In genomic region chr7:108517951-108518350, GRCh38 we compare ENCODE assay signal across 34 cellular contexts. TPM values are rescaled to one million over a fixed set of nuclear protein-coding genes. Genes with fewer than 3 reads are reported as not detected.
DNase-seq lines count a peak whose midpoint lies in the region; ATAC-seq, FAIRE-seq and TF ChIP-seq lines count a peak whose summit lies in the region.
"Had no signal": no experiment of that assay in that cellular context is flagged by ENCODE, and none has a peak within 500 bp of the region (broad histone marks: within the 10 kb centered on the region; RNA-seq: fewer than 3 reads in every experiment).

No MANE protein-coding gene starts in this region.

- intact Hi-C loops in HepG2 (cut with micrococcal nuclease; ENCODE audit: unreplicated experiment), result no loop called here
- intact Hi-C loops in right lobe of liver (cut with DNase I), result no loop called here
- intact Hi-C loops in naive thymus-derived CD4-positive, alpha-beta T cell (cut with micrococcal nuclease), result no loop called here
- intact Hi-C loops in stomach (cut with DNase I; ENCODE audit: low total_unique reads), result no loop called here

- no peak for DNase-seq in HepG2 (ENCODE audit: low spot score)
- DNase-seq in right lobe of liver, result no peak
- DNase-seq in naive thymus-derived CD4-positive, alpha-beta T cell, result no peak
- DNase-seq in urothelium cell line (ENCODE audit: low spot score), result no peak
- no peak for DNase-seq in stomach
- no peak for DNase-seq in activated T-cell treated with anti-CD3 and anti-CD28 coated beads, Interleukin-2, amount 50 U/mL, for 4 hours
- DNase-seq: 8988T; ACHN; AML-193; BE2C; C1 segment of cervical spinal cord; Caco-2; Calu3; CD4-positive, alpha-beta memory T cell; CD4-positive, alpha-beta T cell; CD4-positive, CD25-positive, alpha-beta regulatory T cell; CD8-positive, alpha-beta memory T cell; CD8-positive, alpha-beta T cell; COR-L47; DMS 273 treated with DMSO at 0.1 percent for 48 hours; DMS153; DMS53; DMS79; DMS79 treated with DMSO at 0.1 percent for 48 hours; DND-41; EL had no signal

- no peaks in the 10 kb centered on the region for H3K9me3 ChIP-seq in HepG2 (ENCODE audit: low read length)
- no peaks in the 10 kb centered on the region for H3K9me3 ChIP-seq in right lobe of liver
- H3K9me3 ChIP-seq in naive thymus-derived CD4-positive, alpha-beta T cell (ENCODE audit: control insufficient read depth in 2 of 3, low read length in 3 of 3), result no peaks in the 10 kb centered on the region
- H3K9me3 ChIP-seq in stomach, result no peaks in the 10 kb centered on the region
- H3K9me3 ChIP-seq: A549, BE2C, BLaER1, Caco-2 had no signal

- H3K36me3 ChIP-seq in HepG2 (replicated peaks in 1 of 2; ENCODE audit: control insufficient read depth in 1 of 2, insufficient read depth in 2 of 2, low read length in 2 of 2) (peaks cover 0 to 20% of the 10 kb centered on the region in 2 experiments; a peak in 3 of 5 replicates), right lobe of liver (peaks cover 0 to 15% (median 0%) of the 10 kb centered on the region in 4 donors), stomach (peaks cover 12 to 46% (median 39%) of the 10 kb centered on the region in 4 donors)
- H3K36me3 ChIP-seq in naive thymus-derived CD4-positive, alpha-beta T cell (ENCODE audit: control insufficient read depth in 2 of 3, insufficient read depth in 3 of 3, low read length in 3 of 3), result peaks cover 0 to 37% (median 5%) of the 10 kb centered on the region in 3 experiments

- peaks cover 7% of the 10 kb centered on the region for H3K79me2 ChIP-seq in HepG2 (ENCODE audit: insufficient read depth, low read length)

- TF ChIP-seq CTCF in HepG2 (CRISPR knock-in tag; IDR thresholded peaks at IDR 0.05) (no peak), right lobe of liver (IDR thresholded peaks at IDR 0.05) (no peak), stomach (IDR thresholded peaks at IDR 0.05) (no peak)

- H4K20me1 ChIP-seq in HepG2 (ENCODE audit: insufficient read depth, low read length), result no peaks in the 10 kb centered on the region

- TF ChIP-seq RAD21 in HepG2 (CRISPR knock-in tag; IDR thresholded peaks at IDR 0.05), result no peak

- H3K9me3 Mint-ChIP-seq in naive thymus-derived CD4-positive, alpha-beta T cell, result peaks cover 0 to 2% (median 0%) of the 10 kb centered on the region in 11 donors
- H3K9me3 Mint-ChIP-seq in activated T-cell treated with anti-CD3 and anti-CD28 coated beads, Interleukin-2, amount 50 U/mL, for 4 hours, result no peaks in the 10 kb centered on the region
- H3K9me3 Mint-ChIP-seq: CD4-positive, alpha-beta T cell; CD4-positive, CD25-positive, alpha-beta regulatory T cell; CD8-positive, alpha-beta memory T cell had no signal

- FAIRE-seq in HepG2 (lab: Jason Lieb, UNC), result no peak
- FAIRE-seq in urothelium cell line (lab: Jason Lieb, UNC), result peak; percentile 48
- FAIRE-seq: A549, D721Med had no signal

- H3K4me3 Mint-ChIP-seq in naive thymus-derived CD4-positive, alpha-beta T cell, result no peak overlapping the region
- no peak overlapping the region for H3K4me3 Mint-ChIP-seq in activated T-cell treated with anti-CD3 and anti-CD28 coated beads, Interleukin-2, amount 50 U/mL, for 4 hours
- H3K4me3 Mint-ChIP-seq: B cell; CD14-positive monocyte; CD4-positive, alpha-beta memory T cell; CD4-positive, alpha-beta T cell; CD8-positive, alpha-beta memory T cell; CD8-positive, alpha-beta T cell had no signal

- H3K4me1 Mint-ChIP-seq in naive thymus-derived CD4-positive, alpha-beta T cell, result peaks cover 15 to 61% (median 54%) of the 10 kb centered on the region in 7 donors
- peaks cover 37% of the 10 kb centered on the region for H3K4me1 Mint-ChIP-seq in activated T-cell treated with anti-CD3 and anti-CD28 coated beads, Interleukin-2, amount 50 U/mL, for 4 hours (ENCODE audit: low read depth)

- H2AFZ ChIP-seq in HepG2 (ENCODE audit: low read length), result no peak overlapping the region

- peaks cover 5 to 59% (median 36%) of the 10 kb centered on the region in 5 donors for H3K36me3 Mint-ChIP-seq in naive thymus-derived CD4-positive, alpha-beta T cell
- H3K36me3 Mint-ChIP-seq in activated T-cell treated with anti-CD3 and anti-CD28 coated beads, Interleukin-2, amount 50 U/mL, for 4 hours (ENCODE audit: insufficient read depth), result peaks cover 39% of the 10 kb centered on the region

- H3K4me1 ChIP-seq in HepG2 (ENCODE audit: insufficient read depth, low read length) (peaks cover 7% of the 10 kb centered on the region), right lobe of liver (peaks cover 0 to 29% (median 11%) of the 10 kb centered on the region in 4 donors), stomach (peaks cover 10 to 59% (median 36%) of the 10 kb centered on the region in 4 donors)
- H3K4me1 ChIP-seq in naive thymus-derived CD4-positive, alpha-beta T cell (ENCODE audit: control insufficient read depth in 2 of 2, insufficient read depth in 2 of 2, low read length in 2 of 2), result no peaks in the 10 kb centered on the region
- H3K4me1 ChIP-seq: A549, BE2C had no signal

- H3K4me3 ChIP-seq in HepG2 (replicated peaks in 1 of 3; ENCODE audit: insufficient read depth in 1 of 3, low read depth in 2 of 3, low read length in 3 of 3) (no peak overlapping the region), right lobe of liver (no peak overlapping the region), stomach (no peak overlapping the region)
- no peak overlapping the region for H3K4me3 ChIP-seq in naive thymus-derived CD4-positive, alpha-beta T cell (ENCODE audit: low read length)
- H3K4me3 ChIP-seq: A549; BLaER1; BLaER1 treated with 17β-estradiol and CSF1 and Interleukin-3, amounts not matched to agents 10 nM and 100 nM had no signal

- ATAC-seq in HepG2 (no peak), right lobe of liver (no peak)
- ATAC-seq in naive thymus-derived CD4-positive, alpha-beta T cell, result peak; percentile 25
- ATAC-seq in activated T-cell treated with anti-CD3 and anti-CD28 coated beads, Interleukin-2, amount 50 U/mL, for 4 hours, result no peak
- ATAC-seq: A549; CD8-positive, alpha-beta T cell had no signal

- no TSS peak for BruUV-seq in HepG2 (replicated peaks; lab: Mats Ljungman, UMichigan)

- H3K27ac Mint-ChIP-seq in naive thymus-derived CD4-positive, alpha-beta T cell, result no peak overlapping the region
- H3K27ac Mint-ChIP-seq: B cell; CD4-positive, alpha-beta T cell; CD4-positive, CD25-positive, alpha-beta regulatory T cell; CD8-positive, alpha-beta T cell had no signal

- no peaks in the 10 kb centered on the region for H3K27me3 Mint-ChIP-seq in naive thymus-derived CD4-positive, alpha-beta T cell
- no peaks in the 10 kb centered on the region for H3K27me3 Mint-ChIP-seq in activated T-cell treated with anti-CD3 and anti-CD28 coated beads, Interleukin-2, amount 50 U/mL, for 4 hours (ENCODE audit: low read depth)
- H3K27me3 Mint-ChIP-seq: B cell; CD4-positive, alpha-beta memory T cell; CD4-positive, alpha-beta T cell; CD4-positive, CD25-positive, alpha-beta regulatory T cell; CD8-positive, alpha-beta memory T cell had no signal

- no peak overlapping the region for H3K9ac ChIP-seq in HepG2 (ENCODE audit: insufficient read depth, low read depth, low read length)
- H3K9ac ChIP-seq: BLaER1; BLaER1 treated with 17β-estradiol and CSF1 and Interleukin-3, amounts not matched to agents 10 nM and 100 nM had no signal

- TF ChIP-seq POLR2A in HepG2 (IDR thresholded peaks at IDR 0.05; ENCODE audit: insufficient read depth in 1 of 2, low read depth in 2 of 2, low read length in 2 of 2), result no peak
- TF ChIP-seq POLR2A in right lobe of liver (IDR thresholded peaks at IDR 0.05), result no peak
- no peak for TF ChIP-seq POLR2A in stomach (IDR thresholded peaks at IDR 0.05)

- H3K27ac ChIP-seq in HepG2 (ENCODE audit: extremely low read length, insufficient read depth, low read length), result no peak overlapping the region
- H3K27ac ChIP-seq in right lobe of liver, result no peak overlapping the region
- H3K27ac ChIP-seq in naive thymus-derived CD4-positive, alpha-beta T cell (ENCODE audit: low read depth, low read length), result no peak overlapping the region
- H3K27ac ChIP-seq in stomach, result no peak overlapping the region
- H3K27ac ChIP-seq: 22Rv1; A549; BLaER1; BLaER1 treated with 17β-estradiol and CSF1 and Interleukin-3, amounts not matched to agents 10 nM and 100 nM; C4-2B had no signal

- WGBS in HepG2 (ENCODE audit: low lambda C conversion rate), result 100% methylated on average over 3 of the region's 3 CpGs
- WGBS in right lobe of liver (ENCODE audit: insufficient coverage, low coverage, low lambda C conversion rate, missing lambda C conversion rate), result 100% methylated on average over 2 of the region's 3 CpGs
- WGBS in stomach, 5 donors, result 94 to 100% (median 97%) methylated on average over 3 of the region's 3 CpGs

- in situ Hi-C loops in HepG2 (cut with HindIII; ENCODE audit: extremely low pct_ligation_motif_present, low pct_unique_long_range_greater_than_20kb), result no loop called here

- H3K27me3 ChIP-seq in HepG2 (ENCODE audit: control insufficient read depth in 1 of 2, insufficient read depth in 2 of 2, low read length in 2 of 2), result no peaks in the 10 kb centered on the region
- no peaks in the 10 kb centered on the region for H3K27me3 ChIP-seq in right lobe of liver
- H3K27me3 ChIP-seq in naive thymus-derived CD4-positive, alpha-beta T cell (ENCODE audit: control insufficient read depth in 2 of 2, insufficient read depth in 2 of 2, low read length in 2 of 2), result no peaks in the 10 kb centered on the region
- no peaks in the 10 kb centered on the region for H3K27me3 ChIP-seq in stomach
- H3K27me3 ChIP-seq: BE2C; BLaER1; BLaER1 treated with 17β-estradiol and CSF1 and Interleukin-3, amounts not matched to agents 10 nM and 100 nM had no signal

- no peak for TF ChIP-seq EP300 in HepG2 (IDR thresholded peaks at IDR 0.05; ENCODE audit: low read depth in 2 of 2, low read length in 2 of 2)
- TF ChIP-seq EP300 in HepG2 (CRISPR knock-in tag; IDR thresholded peaks at IDR 0.05; ENCODE audit: borderline replicate concordance), result no peak
- TF ChIP-seq EP300 in stomach (IDR thresholded peaks at IDR 0.05), result no peak

- POLR2A ChIA-PET in HepG2 (lab: Yijun Ruan, JAX), result no interaction called here
- POLR2A ChIA-PET in naive thymus-derived CD4-positive, alpha-beta T cell (lab: Charles Lee), result interaction anchor here (1.2 kb wide), 1 partner anchor 52 kb away, joined by 4 read pairs; the partner anchor contains the start of gene DNAJB9

- no peak overlapping the region for H3K4me2 ChIP-seq in HepG2 (ENCODE audit: low read depth, low read length)
- H3K4me2 ChIP-seq: A549; BLaER1; BLaER1 treated with 17β-estradiol and CSF1 and Interleukin-3, amounts not matched to agents 10 nM and 100 nM had no signal

- CTCF ChIA-PET in HepG2 (lab: Yijun Ruan, JAX; ENCODE audit: low intra/inter-chr PET ratio, low total read pairs), result no interaction called here
- CTCF ChIA-PET in naive thymus-derived CD4-positive, alpha-beta T cell (lab: Charles Lee), result interaction anchor here (0.9 to 1.1 kb wide), 2 partner anchors 16 to 21 kb away, joined by 4 to 6 read pairs; no protein-coding TSS in a partner anchor

RNA-seq across cellular contexts. Expression of gene PNPLA8, which starts 8.0 kb away (rescaled TPM):
- total RNA-seq in HepG2 (2016; rRNA removed; fragmentation: Illumina TruSeq; extraction: Trizol) (11.4 and 15.6 TPM in 2 replicates), right lobe of liver (10 to 100 TPM; 13.7 to 25.6 (median 17.0) TPM), stomach (10 to 100 TPM in 4 of 5 donors, under 1 TPM in 1; 0.87 to 43.5 (median 21.3) TPM)
- total RNA-seq in HepG2 (2016; cell fraction: cytosol; rRNA removed; fragmentation: Illumina TruSeq; extraction: Trizol; ENCODE audit: low read depth), result 1.6 and 1.8 TPM in 2 replicates
- 11.9 and 16.0 TPM in 2 replicates for total RNA-seq in HepG2 (2016; cell fraction: insoluble cytoplasmic fraction; rRNA removed; fragmentation: Illumina TruSeq; extraction: Trizol)
- total RNA-seq in HepG2 (2016; cell fraction: membrane; rRNA removed; fragmentation: Illumina TruSeq; extraction: Trizol), result 4.4 and 5.3 TPM in 2 replicates
- total RNA-seq in HepG2 (2016; cell fraction: nucleus; rRNA removed; fragmentation: Illumina TruSeq; extraction: Trizol), result 13.1 and 14.2 TPM in 2 replicates
- polyA plus RNA-seq in HepG2 (2011; rRNA removed) (5.4 and 6.3 TPM in 2 replicates), stomach (10 to 100 TPM in 2 of 3 donors, 1 to 10 TPM in 1; 9.7 to 18.2 (median 15.2) TPM)
- polyA plus RNA-seq in HepG2 (2011; cell fraction: cytosol; rRNA removed), result 2.3 and 4.8 TPM in 2 replicates
- polyA plus RNA-seq in HepG2 (2011; cell fraction: nucleus; rRNA removed), result 2.2 and 2.9 TPM in 2 replicates
- 8.4 and 10.4 TPM in 2 replicates for polyA plus RNA-seq in HepG2 (2012)
- polyA plus RNA-seq in HepG2 (2016; cell fraction: cytosol; fragmentation: Illumina TruSeq; extraction: Trizol; ENCODE audit: low read depth), result 0.59 and 0.73 TPM in 2 replicates
- polyA plus RNA-seq in HepG2 (2016; cell fraction: insoluble cytoplasmic fraction; fragmentation: Illumina TruSeq; extraction: Trizol; ENCODE audit: low read depth), result 9.3 and 13.2 TPM in 2 replicates
- polyA plus RNA-seq in HepG2 (2016; cell fraction: membrane; fragmentation: Illumina TruSeq; extraction: Trizol; ENCODE audit: low read depth), result 1.6 and 1.7 TPM in 2 replicates
- polyA plus RNA-seq in HepG2 (2016; cell fraction: nucleus; fragmentation: Illumina TruSeq; extraction: Trizol; ENCODE audit: insufficient read depth, low read depth), result 8.2 and 8.3 TPM in 2 replicates
- polyA minus RNA-seq in HepG2 (2011; rRNA and poly(A)+ RNA removed; ENCODE audit: low replicate concordance), result 3.1 and 5.7 TPM in 2 replicates
- polyA minus RNA-seq in HepG2 (2011; cell fraction: cytosol; rRNA and poly(A)+ RNA removed), result 12.7 and 15.6 TPM in 2 replicates
- 21.5 and 29.8 TPM in 2 replicates for polyA minus RNA-seq in HepG2 (2011; cell fraction: nucleus; rRNA and poly(A)+ RNA removed)
- total RNA-seq in naive thymus-derived CD4-positive, alpha-beta T cell, result 10 to 100 TPM; 18.5 to 89.9 (median 29.8) TPM
- polyA plus RNA-seq in naive thymus-derived CD4-positive, alpha-beta T cell, result 10 to 100 TPM; 25.9 to 32.7 TPM
- total RNA-seq in activated T-cell treated with anti-CD3 and anti-CD28 coated beads, Interleukin-2, amount 50 U/mL, for 4 hours, result 1 to 10 TPM; 6.9 to 8.6 (median 8.3) TPM

RNA-seq across cellular contexts. Expression of gene THAP5, which starts 51.6 kb away (rescaled TPM):
- total RNA-seq in HepG2 (2016; rRNA removed; fragmentation: Illumina TruSeq; extraction: Trizol) (11.8 and 17.1 TPM in 2 replicates), right lobe of liver (10 to 100 TPM; 15.5 to 17.9 (median 17.3) TPM), stomach (10 to 100 TPM; 16.2 to 73.2 (median 27.4) TPM)
- total RNA-seq in HepG2 (2016; cell fraction: cytosol; rRNA removed; fragmentation: Illumina TruSeq; extraction: Trizol; ENCODE audit: low read depth), result 2.3 and 3.3 TPM in 2 replicates
- 13.4 and 15.6 TPM in 2 replicates for total RNA-seq in HepG2 (2016; cell fraction: insoluble cytoplasmic fraction; rRNA removed; fragmentation: Illumina TruSeq; extraction: Trizol)
- total RNA-seq in HepG2 (2016; cell fraction: membrane; rRNA removed; fragmentation: Illumina TruSeq; extraction: Trizol), result 8.5 and 9.8 TPM in 2 replicates
- 11.3 and 11.5 TPM in 2 replicates for total RNA-seq in HepG2 (2016; cell fraction: nucleus; rRNA removed; fragmentation: Illumina TruSeq; extraction: Trizol)
- polyA plus RNA-seq in HepG2 (2011; rRNA removed) (3.6 and 4.0 TPM in 2 replicates), stomach (1 to 10 TPM; 5.8 to 9.9 (median 7.1) TPM)
- polyA plus RNA-seq in HepG2 (2011; cell fraction: cytosol; rRNA removed), result 1.6 and 2.6 TPM in 2 replicates
- 2.3 and 3.3 TPM in 2 replicates for polyA plus RNA-seq in HepG2 (2011; cell fraction: nucleus; rRNA removed)
- 8.4 and 11.4 TPM in 2 replicates for polyA plus RNA-seq in HepG2 (2012)
- polyA plus RNA-seq in HepG2 (2016; cell fraction: cytosol; fragmentation: Illumina TruSeq; extraction: Trizol; ENCODE audit: low read depth), result 0.82 and 0.87 TPM in 2 replicates
- 11.4 and 12.0 TPM in 2 replicates for polyA plus RNA-seq in HepG2 (2016; cell fraction: insoluble cytoplasmic fraction; fragmentation: Illumina TruSeq; extraction: Trizol; ENCODE audit: low read depth)
- polyA plus RNA-seq in HepG2 (2016; cell fraction: membrane; fragmentation: Illumina TruSeq; extraction: Trizol; ENCODE audit: low read depth), result 2.6 and 3.3 TPM in 2 replicates
- polyA plus RNA-seq in HepG2 (2016; cell fraction: nucleus; fragmentation: Illumina TruSeq; extraction: Trizol; ENCODE audit: insufficient read depth, low read depth), result 15.3 and 16.7 TPM in 2 replicates
- polyA minus RNA-seq in HepG2 (2011; rRNA and poly(A)+ RNA removed; ENCODE audit: low replicate concordance), result 2.7 and 5.9 TPM in 2 replicates
- 9.6 and 10.0 TPM in 2 replicates for polyA minus RNA-seq in HepG2 (2011; cell fraction: cytosol; rRNA and poly(A)+ RNA removed)
- polyA minus RNA-seq in HepG2 (2011; cell fraction: nucleus; rRNA and poly(A)+ RNA removed), result 13.3 and 18.8 TPM in 2 replicates
- total RNA-seq in naive thymus-derived CD4-positive, alpha-beta T cell, result 10 to 100 TPM; 21.0 to 54.7 (median 30.8) TPM
- polyA plus RNA-seq in naive thymus-derived CD4-positive, alpha-beta T cell, result 10 to 100 TPM; 23.1 to 28.7 TPM
- 10 to 100 TPM; 29.0 to 35.4 (median 31.7) TPM for total RNA-seq in activated T-cell treated with anti-CD3 and anti-CD28 coated beads, Interleukin-2, amount 50 U/mL, for 4 hours

RNA-seq across cellular contexts. Expression of gene DNAJB9, which starts 51.7 kb away (rescaled TPM):
- total RNA-seq in HepG2 (2016; rRNA removed; fragmentation: Illumina TruSeq; extraction: Trizol) (10.8 and 16.4 TPM in 2 replicates), right lobe of liver (10 to 100 TPM; 39.1 to 57.0 (median 53.4) TPM), stomach (100 to 1,000 TPM in 1 of 5 donors, 10 to 100 TPM in 3, 1 to 10 TPM in 1; 2.6 to 218 (median 22.2) TPM)
- total RNA-seq in HepG2 (2016; cell fraction: cytosol; rRNA removed; fragmentation: Illumina TruSeq; extraction: Trizol; ENCODE audit: low read depth), result 5.9 and 6.5 TPM in 2 replicates
- total RNA-seq in HepG2 (2016; cell fraction: insoluble cytoplasmic fraction; rRNA removed; fragmentation: Illumina TruSeq; extraction: Trizol), result 11.3 and 17.2 TPM in 2 replicates
- total RNA-seq in HepG2 (2016; cell fraction: membrane; rRNA removed; fragmentation: Illumina TruSeq; extraction: Trizol), result 10.2 and 12.4 TPM in 2 replicates
- 24.4 and 26.7 TPM in 2 replicates for total RNA-seq in HepG2 (2016; cell fraction: nucleus; rRNA removed; fragmentation: Illumina TruSeq; extraction: Trizol)
- polyA plus RNA-seq in HepG2 (2011; rRNA removed) (7.9 and 8.6 TPM in 2 replicates), stomach (10 to 100 TPM in 2 of 3 donors, 1 to 10 TPM in 1; 7.0 to 12.7 (median 11.5) TPM)
- polyA plus RNA-seq in HepG2 (2011; cell fraction: cytosol; rRNA removed), result 9.2 and 10.9 TPM in 2 replicates
- polyA plus RNA-seq in HepG2 (2011; cell fraction: nucleus; rRNA removed), result 2.9 and 3.2 TPM in 2 replicates
- 20.2 and 23.6 TPM in 2 replicates for polyA plus RNA-seq in HepG2 (2012)
- 2.5 and 3.2 TPM in 2 replicates for polyA plus RNA-seq in HepG2 (2016; cell fraction: cytosol; fragmentation: Illumina TruSeq; extraction: Trizol; ENCODE audit: low read depth)
- 12.3 and 12.5 TPM in 2 replicates for polyA plus RNA-seq in HepG2 (2016; cell fraction: insoluble cytoplasmic fraction; fragmentation: Illumina TruSeq; extraction: Trizol; ENCODE audit: low read depth)
- 5.3 and 5.6 TPM in 2 replicates for polyA plus RNA-seq in HepG2 (2016; cell fraction: membrane; fragmentation: Illumina TruSeq; extraction: Trizol; ENCODE audit: low read depth)
- 27.1 and 27.6 TPM in 2 replicates for polyA plus RNA-seq in HepG2 (2016; cell fraction: nucleus; fragmentation: Illumina TruSeq; extraction: Trizol; ENCODE audit: insufficient read depth, low read depth)
- 0.91 and 5.4 TPM in 2 replicates for polyA minus RNA-seq in HepG2 (2011; rRNA and poly(A)+ RNA removed; ENCODE audit: low replicate concordance)
- 8.0 and 11.0 TPM in 2 replicates for polyA minus RNA-seq in HepG2 (2011; cell fraction: cytosol; rRNA and poly(A)+ RNA removed)
- polyA minus RNA-seq in HepG2 (2011; cell fraction: nucleus; rRNA and poly(A)+ RNA removed), result 13.5 and 16.9 TPM in 2 replicates
- total RNA-seq in naive thymus-derived CD4-positive, alpha-beta T cell, result 10 to 100 TPM; 22.7 to 50.0 (median 29.3) TPM
- polyA plus RNA-seq in naive thymus-derived CD4-positive, alpha-beta T cell, result 10 to 100 TPM; 16.8 to 37.3 TPM
- 10 to 100 TPM; 10.2 to 14.6 (median 13.2) TPM for total RNA-seq in activated T-cell treated with anti-CD3 and anti-CD28 coated beads, Interleukin-2, amount 50 U/mL, for 4 hours
